In the genomic region with DNA sequence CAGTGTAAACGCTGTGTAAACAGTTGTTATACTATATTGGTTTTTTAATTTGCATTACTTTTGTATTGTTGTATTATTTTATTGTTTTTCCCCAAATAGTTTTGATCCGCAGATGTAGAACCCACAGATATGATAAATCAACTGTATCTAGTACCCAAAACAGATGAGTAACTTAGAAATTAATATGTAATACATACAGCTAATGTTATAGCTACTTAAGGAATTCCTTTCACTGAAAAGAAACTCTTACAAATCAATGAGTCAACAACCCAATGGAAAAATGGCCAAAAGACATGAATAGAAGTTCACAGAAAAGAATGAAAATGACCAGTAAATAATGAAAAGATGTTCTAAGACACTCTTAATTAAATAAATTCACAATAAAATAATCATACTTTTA, we compare ENCODE assay signal across 23 cellular contexts. TPM values are rescaled to one million over a fixed set of nuclear protein-coding genes. Genes with fewer than 3 reads are reported as not detected.
DNase-seq lines count a peak whose midpoint lies in the region; ATAC-seq, FAIRE-seq and TF ChIP-seq lines count a peak whose summit lies in the region.
"Had no signal": no experiment of that assay in that cellular context is flagged by ENCODE, and none has a peak within 500 bp of the region (broad histone marks: within the 10 kb centered on the region; RNA-seq: fewer than 3 reads in every experiment).

No MANE protein-coding gene starts in this region.

- no peak for TF ChIP-seq CTCF in PC-3 (conservative IDR thresholded peaks at IDR 0.05; ENCODE audit: low read depth, low read length)
- TF ChIP-seq CTCF in chondrocyte (IDR thresholded peaks at IDR 0.05): no peak

- H3K9ac ChIP-seq in PC-3 (ENCODE audit: low read length): no peak overlapping the region

- no peaks in the 10 kb centered on the region for H3K9me3 Mint-ChIP-seq in chondrocyte (ENCODE audit: low read depth)
- H3K9me3 Mint-ChIP-seq: CD4-positive, CD25-positive, alpha-beta regulatory T cell; CD8-positive, alpha-beta memory T cell had no signal

- peak; percentile 27 for FAIRE-seq in H54 (lab: Jason Lieb, UNC)
- peak; percentile 27 for FAIRE-seq in islet of Langerhans (lab: Jason Lieb, UNC)
- FAIRE-seq: G401.6, GM12891, GM18507, HepG2 had no signal

- no peaks in the 10 kb centered on the region for H3K79me2 ChIP-seq in PC-3 (ENCODE audit: low read length)

- no peak overlapping the region for H2AFZ ChIP-seq in PC-3 (ENCODE audit: low read length)

- H3K27ac Mint-ChIP-seq in chondrocyte (ENCODE audit: unreplicated experiment): no peak overlapping the region
- H3K27ac Mint-ChIP-seq: CD4-positive, CD25-positive, alpha-beta regulatory T cell; CD8-positive, alpha-beta memory T cell; H9 had no signal

- H3K4me1 ChIP-seq in PC-3 (ENCODE audit: insufficient read depth, low read length) (peaks cover 32% of the 10 kb centered on the region), aorta (ENCODE audit: control insufficient read depth in 1 of 2, insufficient read depth in 2 of 2, low read length in 2 of 2) (no peaks in the 10 kb centered on the region)
- H3K4me1 ChIP-seq: BE2C had no signal

- intact Hi-C loops in PC-3 (cut with micrococcal nuclease): no loop called here
- intact Hi-C loops in aorta (cut with DNase I): no loop called here

- DNase-seq in ELR (ENCODE audit: low read depth): peak; percentile 83
- no peak for DNase-seq in H54 (ENCODE audit: insufficient read length, low spot score)
- peak; percentile 55 for DNase-seq in PC-3
- DNase-seq in aorta: no peak
- DNase-seq in activated CD4-positive, alpha-beta T cell treated with anti-CD3 and anti-CD28 coated beads, Interleukin-2, amount 50 U/mL, for 1 hour: no peak
- no peak for DNase-seq in chondrocyte (ENCODE audit: low spot score)
- DNase-seq: BE2C; C1 segment of cervical spinal cord; CD4-positive, CD25-positive, alpha-beta regulatory T cell; CD8-positive, alpha-beta memory T cell; COR-L47; DMS 273 treated with DMSO at 0.1 percent for 48 hours; DMS53; DND-41; EL; GOT3; H9; KG1 had no signal

- CTCF ChIA-PET in PC-3 (lab: Charles Lee): no interaction called here

- no peaks in the 10 kb centered on the region for H3K36me3 Mint-ChIP-seq in chondrocyte (ENCODE audit: low read depth)
- H3K36me3 Mint-ChIP-seq: CD4-positive, CD25-positive, alpha-beta regulatory T cell had no signal

- no peaks in the 10 kb centered on the region for H4K20me1 ChIP-seq in PC-3 (ENCODE audit: low read length)

- no peaks in the 10 kb centered on the region for H3K9me2 ChIP-seq in PC-3 (replicated peaks; ENCODE audit: low read length)

- BruUV-seq in PC-3 (replicated peaks; lab: Mats Ljungman, UMichigan): no TSS peak

- no peaks in the 10 kb centered on the region for H3K36me3 ChIP-seq in PC-3 (ENCODE audit: low read depth, low read length)
- no peaks in the 10 kb centered on the region for H3K36me3 ChIP-seq in aorta (ENCODE audit: control insufficient read depth in 1 of 2, insufficient read depth in 2 of 2, low read length in 1 of 2)
- H3K36me3 ChIP-seq: BE2C had no signal

- peaks cover 12% of the 10 kb centered on the region for H3K4me1 Mint-ChIP-seq in chondrocyte (ENCODE audit: low read depth)
- H3K4me1 Mint-ChIP-seq: CD4-positive, CD25-positive, alpha-beta regulatory T cell; CD8-positive, alpha-beta memory T cell had no signal

- no peaks in the 10 kb centered on the region for H3K9me3 ChIP-seq in PC-3 (ENCODE audit: low read length)
- no peaks in the 10 kb centered on the region for H3K9me3 ChIP-seq in aorta (ENCODE audit: control insufficient read depth, low read length)
- H3K9me3 ChIP-seq: BE2C had no signal

- no peak overlapping the region for H3K4me2 ChIP-seq in PC-3 (ENCODE audit: low read length)

- no peak for TF ChIP-seq POLR2A in H54 (IDR thresholded peaks at IDR 0.05; ENCODE audit: low read depth, low read length)

- H3K4me3 ChIP-seq in PC-3 (ENCODE audit: low read length) (no peak overlapping the region), aorta (ENCODE audit: low read length in 2 of 2) (no peak overlapping the region)

- no peaks in the 10 kb centered on the region for H3K27me3 Mint-ChIP-seq in chondrocyte (ENCODE audit: low read depth)
- H3K27me3 Mint-ChIP-seq: CD4-positive, CD25-positive, alpha-beta regulatory T cell had no signal

- POLR2A ChIA-PET in PC-3 (lab: Charles Lee; ENCODE audit: unreplicated experiment): no interaction called here

- no peak overlapping the region for H3K27ac ChIP-seq in PC-3 (ENCODE audit: low read length)
- no peak overlapping the region for H3K27ac ChIP-seq in aorta (ENCODE audit: low read depth in 1 of 2, low read length in 2 of 2)

- no peaks in the 10 kb centered on the region for H3F3A ChIP-seq in PC-3 (ENCODE audit: low read length, unreplicated experiment)

- ATAC-seq in PC-3 (peak; percentile 38; the same call in 1 of the 2 replicates), aorta (ENCODE audit: low FRiP score) (no peak)
- ATAC-seq: HepG2 had no signal

- 93 to 96% methylated on average over 2 of the region's 2 CpGs for WGBS in aorta, 2 donors

- H3K27me3 ChIP-seq in PC-3 (ENCODE audit: low read length) (no peaks in the 10 kb centered on the region), aorta (ENCODE audit: control insufficient read depth in 1 of 2, insufficient read depth in 2 of 2, low read length in 1 of 2) (no peaks in the 10 kb centered on the region)

- no peak overlapping the region for H3K4me3 Mint-ChIP-seq in chondrocyte (ENCODE audit: unreplicated experiment)
- H3K4me3 Mint-ChIP-seq: CD4-positive, CD25-positive, alpha-beta regulatory T cell; CD8-positive, alpha-beta memory T cell; H9 had no signal

RNA-seq across cellular contexts. Expression of a gene that starts 32.3 kb away (rescaled TPM):
- total RNA-seq in PC-3 (2014; rRNA removed) (23.7 and 25.1 TPM in 2 replicates), aorta (10 to 100 TPM; 21.9 to 34.3 TPM), chondrocyte (12.7 to 15.3 TPM (median 14.9 TPM) in 3 replicates)
- 10 to 100 TPM in 1 of 2 donors, 1 to 10 TPM in 1; 2.7 to 40.4 TPM for polyA plus RNA-seq in aorta

Comparison
In these comparisons a context has a peak if more than half of its experiments do, and no peak if none do; other contexts are left out.
1. DNase-seq: peak in ELR (single experiment) and PC-3 (single experiment); none in H54 (single experiment), aorta (0 of 2), activated CD4-positive, alpha-beta T cell treated with anti-CD3 and anti-CD28 coated beads, Interleukin-2, amount 50 U/mL, for 1 hour (single experiment) and chondrocyte (single experiment).